11 cellular contexts compared by ENCODE assay signal in genomic region chr17:48871551-48872351, GRCh38. TPM values are rescaled to one million over a fixed set of nuclear protein-coding genes. Genes with fewer than 3 reads are reported as not detected.
DNase-seq lines count a peak whose midpoint lies in the region; TF ChIP-seq lines count a peak whose summit lies in the region.
"Had no signal": no experiment of that assay in that cellular context is flagged by ENCODE, and none has a peak within 500 bp of the region (broad histone marks: within the 10 kb centered on the region; RNA-seq: fewer than 3 reads in every experiment).

No MANE protein-coding gene starts in this region.

- BruUV-seq in A673 (replicated peaks; lab: Mats Ljungman, UMichigan): no TSS peak

- no peak overlapping the region for H3K9ac ChIP-seq in liver (ENCODE audit: low read depth in 1 of 2, low read length in 2 of 2)

- H3K9me3 ChIP-seq in liver (ENCODE audit: control insufficient read depth in 4 of 4, low read length in 3 of 4) (no peaks in the 10 kb centered on the region), A673 (ENCODE audit: low read depth, low read length, poor library complexity, severe bottlenecking) (no peaks in the 10 kb centered on the region)

- no peaks in the 10 kb centered on the region for H3K27me3 ChIP-seq in liver (ENCODE audit: control insufficient read depth in 4 of 4, insufficient read depth in 4 of 4, low read length in 3 of 4)
- H3K27me3 ChIP-seq in A673 (replicated peaks; ENCODE audit: insufficient read depth, low read depth, low read length, poor library complexity): no peaks in the 10 kb centered on the region

- peaks cover 10 to 34% (median 18%) of the 10 kb centered on the region in 4 donors for H3K4me1 ChIP-seq in liver (ENCODE audit: control insufficient read depth in 4 of 4, insufficient read depth in 4 of 4, low read length in 3 of 4)
- no peaks in the 10 kb centered on the region for H3K4me1 ChIP-seq in A673 (ENCODE audit: insufficient read depth, low read length, poor library complexity, severe bottlenecking)

- TF ChIP-seq RAD21 in liver (IDR thresholded peaks at IDR 0.05): peak; percentile 51 to 52

- H3K36me3 Mint-ChIP-seq in type B pancreatic cell: no peaks in the 10 kb centered on the region

- POLR2A ChIA-PET in RWPE1 (lab: Yijun Ruan, JAX; ENCODE audit: low non-redundant PET) (interaction anchor here (0.6 kb wide), 1 partner anchor 137 kb away, joined by 3 read pairs; no protein-coding TSS in a partner anchor), A673 (lab: Charles Lee; ENCODE audit: low non-redundant PET) (interaction anchor here (1.1 kb wide), 1 partner anchor 356 kb away, joined by 3 read pairs; no protein-coding TSS in a partner anchor)

- H3K4me1 Mint-ChIP-seq in type B pancreatic cell (ENCODE audit: unreplicated experiment): peaks cover 49% of the 10 kb centered on the region

- peak overlapping the region; percentile 71 to 92 for H3K27ac ChIP-seq in liver (ENCODE audit: low read depth in 1 of 2, low read length in 2 of 2)
- H3K27ac ChIP-seq in RWPE1: no peak overlapping the region
- H3K27ac ChIP-seq in A673 (ENCODE audit: low read depth, low read length, poor library complexity, severe bottlenecking): no peak overlapping the region

- H3K4me3 ChIP-seq in liver (ENCODE audit: low read depth in 1 of 3, low read length in 3 of 3): no peak overlapping the region
- H3K4me3 ChIP-seq in A673 (ENCODE audit: low read depth, low read length, poor library complexity, severe bottlenecking): no peak overlapping the region

- TF ChIP-seq CTCF in liver (IDR thresholded peaks at IDR 0.05; ENCODE audit: low read depth, low read length, missing input control) (no peak), type B pancreatic cell (conservative IDR thresholded peaks at IDR 0.05) (no peak), RWPE1 (conservative IDR thresholded peaks at IDR 0.05; ENCODE audit: low read depth) (no peak), A673 (conservative IDR thresholded peaks at IDR 0.05; ENCODE audit: low read depth, low read length) (no peak)

- peaks cover 4% of the 10 kb centered on the region for H3K27me3 Mint-ChIP-seq in type B pancreatic cell

- 13% methylated on average over 11 of the region's 11 CpGs for WGBS in liver

- CTCF ChIA-PET in RWPE1 (lab: Yijun Ruan, JAX) (interaction anchor here (1.5 kb wide), 1 partner anchor 147 kb away, joined by 3 read pairs; no protein-coding TSS in a partner anchor), A673 (lab: Charles Lee) (no interaction called here)

- H3K27ac Mint-ChIP-seq in type B pancreatic cell: peak overlapping the region; percentile 89
- H3K27ac Mint-ChIP-seq: activated CD4-positive, alpha-beta T cell treated with anti-CD3 and anti-CD28 coated beads, Interleukin-2, amount 10 ng/mL, durations not matched to agents 24 days and 14 days had no signal

- peak; percentile 11 for DNase-seq in DMS153 (lab: John Stamatoyannopoulos, UW)
- DNase-seq in DMS153 treated with DMSO at 0.1 percent for 48 hours (lab: John Stamatoyannopoulos, UW; ENCODE audit: unreplicated experiment): no peak
- DNase-seq in dermis blood vessel endothelial cell: peak; percentile 60
- no peak for DNase-seq in type B pancreatic cell (ENCODE audit: extremely low spot score, unreplicated experiment)
- no peak for DNase-seq in SHP77 treated with DMSO at 0.1 percent for 48 hours (lab: John Stamatoyannopoulos, UW)
- DNase-seq in RWPE1 (ENCODE audit: low spot score): no peak
- no peak for DNase-seq in A673 (ENCODE audit: low spot score)
- DNase-seq: activated CD4-positive, alpha-beta T cell treated with anti-CD3 and anti-CD28 coated beads, Interleukin-2, amount 10 ng/mL, durations not matched to agents 24 days and 14 days; amygdala; KG1 had no signal

- no peaks in the 10 kb centered on the region for H3K9me3 Mint-ChIP-seq in type B pancreatic cell
- H3K9me3 Mint-ChIP-seq: activated CD4-positive, alpha-beta T cell treated with anti-CD3 and anti-CD28 coated beads, Interleukin-2, amount 10 ng/mL, durations not matched to agents 24 days and 14 days had no signal

- intact Hi-C loops in A673 (cut with micrococcal nuclease; ENCODE audit: unreplicated experiment): no loop called here

- H3K36me3 ChIP-seq in liver (ENCODE audit: control insufficient read depth in 4 of 4, insufficient read depth in 3 of 4, low read depth in 1 of 4, low read length in 3 of 4) (no peaks in the 10 kb centered on the region), A673 (ENCODE audit: insufficient read depth, low read length, poor library complexity, severe bottlenecking) (no peaks in the 10 kb centered on the region)

- H3K4me3 Mint-ChIP-seq in type B pancreatic cell: peak overlapping the region; percentile 4
- H3K4me3 Mint-ChIP-seq: activated CD4-positive, alpha-beta T cell treated with anti-CD3 and anti-CD28 coated beads, Interleukin-2, amount 10 ng/mL, durations not matched to agents 24 days and 14 days had no signal

TF ChIP-seq in liver, 16 proteins besides CTCF, POLR2A, EP300 and RAD21 (continues in another document):
- TF ChIP-seq TAF1 (conservative IDR thresholded peaks at IDR 0.05) (peak; percentile 24), FOXA2 (IDR thresholded peaks at IDR 0.05) (peak; percentile 83), MAX (IDR thresholded peaks at IDR 0.05) (peak; percentile 88), YY1 (IDR thresholded peaks at IDR 0.05) (peak; percentile 80), ATF3 (IDR thresholded peaks at IDR 0.05) (peak; percentile 23), RXRA (IDR thresholded peaks at IDR 0.05) (peak; percentile 80 to 89), ZBTB33 (IDR thresholded peaks at IDR 0.05) (peak; percentile 82), SP1 (IDR thresholded peaks at IDR 0.05) (peak; percentile 99), HNF4A (conservative IDR thresholded peaks at IDR 0.05) (peak; percentile 98 to 99), HNF4G (IDR thresholded peaks at IDR 0.05) (peak; percentile 97), JUND (IDR thresholded peaks at IDR 0.05) (peak; percentile 62 to 70)

RNA-seq across cellular contexts. Expression of gene ATP5MC1, which starts 20.8 kb away (rescaled TPM):
- 46.6 and 58.8 TPM in 2 replicates for total RNA-seq in dermis blood vessel endothelial cell
- 10 to 100 TPM; 44.7 to 86.8 TPM for total RNA-seq in liver
- polyA plus RNA-seq in liver: 100 to 1,000 TPM; 191 to 275 TPM
- 91.5 and 92.2 TPM in 2 replicates for total RNA-seq in type B pancreatic cell (ENCODE audit: low replicate concordance)
- total RNA-seq in A673 (2021): 132 and 136 TPM in 2 replicates

RNA-seq across cellular contexts. Expression of gene UBE2Z, which starts 36.5 kb away (rescaled TPM):
- total RNA-seq in dermis blood vessel endothelial cell (71.0 and 75.1 TPM in 2 replicates), liver (10 to 100 TPM; 20.5 to 23.8 TPM), type B pancreatic cell (ENCODE audit: low replicate concordance) (72.1 and 78.0 TPM in 2 replicates), A673 (2021) (108 and 114 TPM in 2 replicates)
- polyA plus RNA-seq in liver: 10 to 100 TPM; 10.5 to 17.1 TPM

RNA-seq across cellular contexts. Expression of gene CALCOCO2, which starts 40.9 kb away (rescaled TPM):
- total RNA-seq in dermis blood vessel endothelial cell (50.2 and 78.3 TPM in 2 replicates), liver (10 to 100 TPM; 23.0 to 64.9 TPM), type B pancreatic cell (ENCODE audit: low replicate concordance) (74.5 and 99.7 TPM in 2 replicates), A673 (2021) (88.4 and 118 TPM in 2 replicates)
- polyA plus RNA-seq in liver: 10 to 100 TPM; 38.9 to 49.1 TPM

RNA-seq across cellular contexts. Expression of gene TTLL6, which starts 54.7 kb away (rescaled TPM):
- total RNA-seq in dermis blood vessel endothelial cell: not detected in 2 replicates
- total RNA-seq in liver: under 1 TPM in 1 of 2 donors, not detected in 1; 0.08 TPM
- polyA plus RNA-seq in liver: under 1 TPM in 1 of 2 donors, not detected in 1; 0.02 TPM
- 2.8 and 3.5 TPM in 2 replicates for total RNA-seq in type B pancreatic cell (ENCODE audit: low replicate concordance)
- total RNA-seq in A673 (2021): 2.1 and 2.3 TPM in 2 replicates
- total RNA-seq: activated CD4-positive, alpha-beta T cell treated with anti-CD3 and anti-CD28 coated beads, Interleukin-2, amount 10 ng/mL, durations not matched to agents 24 days and 14 days had no signal

Comparison
In these comparisons a context has a peak if more than half of its experiments do, and no peak if none do; other contexts are left out.
1. DNase-seq: peak in DMS153 (single experiment) and dermis blood vessel endothelial cell (single experiment); none in DMS153 treated with DMSO at 0.1 percent for 48 hours (single experiment), type B pancreatic cell (single experiment), SHP77 treated with DMSO at 0.1 percent for 48 hours (single experiment), RWPE1 (single experiment) and A673 (single experiment).
2. H3K27ac ChIP-seq: peak in liver (2 of 2); none in RWPE1 (single experiment) and A673 (single experiment).